In genomic region chr19:46471778-46472543, GRCh38 we compare ENCODE assay signal across 9 cellular contexts. TPM values are rescaled to one million over a fixed set of nuclear protein-coding genes. Genes with fewer than 3 reads are reported as not detected.
A peak's percentile ranks its signal among the peaks of the same experiment; 100 is the strongest.
DNase-seq lines count a peak whose midpoint lies in the region; TF ChIP-seq lines count a peak whose summit lies in the region.
"Had no signal": no experiment of that assay in that cellular context is flagged by ENCODE, and none has a peak within 500 bp of the region (broad histone marks: within the 10 kb centered on the region; RNA-seq: fewer than 3 reads in every experiment).

No MANE protein-coding gene starts in this region.

- no peak overlapping the region for H3K4me3 ChIP-seq in OCI-LY7 (ENCODE audit: low read depth, low read length, poor library complexity, severe bottlenecking)
- H3K4me3 ChIP-seq in choroid plexus epithelial cell (ENCODE audit: low read depth, low read length): peak overlapping the region; percentile 56
- peak overlapping the region; percentile 57 for H3K4me3 ChIP-seq in mesodermal cell (ENCODE audit: extremely low read depth, insufficient read depth, low read length, poor library complexity, severe bottlenecking)
- H3K4me3 ChIP-seq in thyroid gland (replicated peaks in 1 of 3): no peak overlapping the region

- no peak overlapping the region for H3K4me3 Mint-ChIP-seq in activated T-cell treated with anti-CD3 and anti-CD28 coated beads, Interleukin-2, amount 50 U/mL, for 24 hours

- H3K27me3 ChIP-seq in thyroid gland: no peaks in the 10 kb centered on the region

- H3K27ac ChIP-seq in OCI-LY7 (ENCODE audit: low read depth, low read length, poor library complexity, severe bottlenecking) (no peak overlapping the region), mesodermal cell (ENCODE audit: low read depth, low read length, severe bottlenecking) (peak overlapping the region; percentile 87), thyroid gland (peak overlapping the region; percentile 68 to 87 (median 82))

- no peaks in the 10 kb centered on the region for H3K9me2 ChIP-seq in OCI-LY7 (ENCODE audit: insufficient read depth, low read length)

- no peaks in the 10 kb centered on the region for H3K9me3 Mint-ChIP-seq in activated T-cell treated with anti-CD3 and anti-CD28 coated beads, Interleukin-2, amount 50 U/mL, for 24 hours

- H4K20me1 ChIP-seq in OCI-LY7 (ENCODE audit: insufficient read depth, low read length): no peaks in the 10 kb centered on the region

- H3K4me1 Mint-ChIP-seq in activated T-cell treated with anti-CD3 and anti-CD28 coated beads, Interleukin-2, amount 50 U/mL, for 24 hours (ENCODE audit: low read depth): peaks cover 3% of the 10 kb centered on the region

- H3K9me3 ChIP-seq in OCI-LY7 (ENCODE audit: low read length): no peaks in the 10 kb centered on the region
- no peaks in the 10 kb centered on the region for H3K9me3 ChIP-seq in mesodermal cell (ENCODE audit: control insufficient read depth, low read length)
- H3K9me3 ChIP-seq in thyroid gland: no peaks in the 10 kb centered on the region

- DNase-seq in OCI-LY7 (ENCODE audit: low spot score) (no peak), choroid plexus epithelial cell (ENCODE audit: low read depth) (no peak), thyroid gland (no peak), AG08395 (ENCODE audit: low spot score) (no peak)
- no peak for DNase-seq in stimulated activated naive CD4-positive, alpha-beta T cell treated with Interleukin-2 at 50 U/mL for 16 hours (lab: John Stamatoyannopoulos, UW)
- no peak for DNase-seq in activated T-cell treated with anti-CD3 and anti-CD28 coated beads, Interleukin-2, amount 50 U/mL, for 24 hours
- DNase-seq: activated effector memory CD4-positive, alpha-beta T cell treated with Interleukin-2 at 50 U/mL for 16 hours had no signal

- WGBS in mesodermal cell (ENCODE audit: insufficient coverage in 2 of 2), 2 experiments: 62 to 64% methylated on average over 14 to 15 of the region's 15 CpGs
- WGBS in thyroid gland, 2 donors: 43 to 53% methylated on average over 15 of the region's 15 CpGs

- no peaks in the 10 kb centered on the region for H3K79me2 ChIP-seq in OCI-LY7 (ENCODE audit: insufficient read depth, low read depth, low read length)

- peak overlapping the region; percentile 2; the same call in 1 of the 2 replicates for H2AFZ ChIP-seq in OCI-LY7 (ENCODE audit: low read length)

- intact Hi-C loops in OCI-LY7 (cut with micrococcal nuclease; ENCODE audit: unreplicated experiment) (no loop called here), thyroid gland (cut with DNase I) (no loop called here)

- peaks cover 74% of the 10 kb centered on the region for H3K27me3 Mint-ChIP-seq in activated T-cell treated with anti-CD3 and anti-CD28 coated beads, Interleukin-2, amount 50 U/mL, for 24 hours

- BruUV-seq in OCI-LY7 (replicated peaks; lab: Mats Ljungman, UMichigan): no TSS peak

- POLR2A ChIA-PET in OCI-LY7 (lab: Charles Lee): no interaction called here

- TF ChIP-seq POLR2A in thyroid gland (IDR thresholded peaks at IDR 0.05): no peak

- no peak overlapping the region for H3K4me2 ChIP-seq in OCI-LY7 (ENCODE audit: low read length)

- H3K36me3 ChIP-seq in OCI-LY7 (ENCODE audit: insufficient read depth, low read length): no peaks in the 10 kb centered on the region
- H3K36me3 ChIP-seq in mesodermal cell (ENCODE audit: control insufficient read depth, insufficient read depth, low read length): peaks cover 28% of the 10 kb centered on the region
- no peaks in the 10 kb centered on the region for H3K36me3 ChIP-seq in thyroid gland

- H3K4me1 ChIP-seq in OCI-LY7 (ENCODE audit: insufficient read depth, low read length, poor library complexity, severe bottlenecking): peaks cover 23% of the 10 kb centered on the region
- H3K4me1 ChIP-seq in mesodermal cell (ENCODE audit: control insufficient read depth, insufficient read depth, low read length, poor library complexity, severe bottlenecking): peaks cover 14% of the 10 kb centered on the region
- H3K4me1 ChIP-seq in thyroid gland: peaks cover 12 to 24% of the 10 kb centered on the region in 2 donors

- CTCF ChIA-PET in OCI-LY7 (lab: Charles Lee; ENCODE audit: unreplicated experiment): no interaction called here

- no peak overlapping the region for H3K27ac Mint-ChIP-seq in activated T-cell treated with anti-CD3 and anti-CD28 coated beads, Interleukin-2, amount 50 U/mL, for 24 hours

- H3K36me3 Mint-ChIP-seq in activated T-cell treated with anti-CD3 and anti-CD28 coated beads, Interleukin-2, amount 50 U/mL, for 24 hours (ENCODE audit: low read depth): no peaks in the 10 kb centered on the region

- TF ChIP-seq CTCF in OCI-LY7 (conservative IDR thresholded peaks at IDR 0.05; ENCODE audit: low read length) (no peak), choroid plexus epithelial cell (conservative IDR thresholded peaks at IDR 0.05; ENCODE audit: low read depth, low read length) (no peak), thyroid gland (IDR thresholded peaks at IDR 0.05) (no peak)

RNA-seq across cellular contexts. Expression of gene PNMA8A, which starts 0.6 kb away (rescaled TPM):
- total RNA-seq in OCI-LY7 (2014; rRNA removed; shearing (Covaris generic)): not detected in 2 replicates
- not detected in 2 replicates for total RNA-seq in OCI-LY7 (2022)
- 21.3 TPM for polyA plus RNA-seq in mesodermal cell (2013, experiment 1 of 2)
- polyA plus RNA-seq in mesodermal cell (2013, experiment 2 of 2): 20.6 TPM
- 10 to 100 TPM in 3 of 4 donors, 1 to 10 TPM in 1; 8.9 to 33.8 (median 19.5) TPM for total RNA-seq in thyroid gland

RNA-seq across cellular contexts. Expression of gene PNMA8B, which starts 23.7 kb away (rescaled TPM):
- total RNA-seq in OCI-LY7 (2014; rRNA removed; shearing (Covaris generic)): 1.9 and 2.0 TPM in 2 replicates
- total RNA-seq in OCI-LY7 (2022) (0.33 and 0.40 TPM in 2 replicates), thyroid gland (1 to 10 TPM; 1.3 to 1.5 (median 1.5) TPM)
- polyA plus RNA-seq in mesodermal cell (2013, experiment 1 of 2): 1.7 TPM
- 1.5 TPM for polyA plus RNA-seq in mesodermal cell (2013, experiment 2 of 2)
- total RNA-seq: SK-MEL-5 had no signal

RNA-seq across cellular contexts. Expression of gene PNMA8C, which starts 43.2 kb away (rescaled TPM):
- total RNA-seq in OCI-LY7 (2014; rRNA removed; shearing (Covaris generic)): 1.0 and 1.5 TPM in 2 replicates
- total RNA-seq in OCI-LY7 (2022): 4.3 and 4.9 TPM in 2 replicates
- polyA plus RNA-seq in mesodermal cell (2013, experiment 1 of 2): 0.74 TPM
- polyA plus RNA-seq in mesodermal cell (2013, experiment 2 of 2): 0.61 TPM
- under 1 TPM in 1 of 4 donors, not detected in 3; 0.11 TPM for total RNA-seq in thyroid gland
- total RNA-seq: SK-MEL-5 had no signal

RNA-seq across cellular contexts. Expression of gene CCDC8, which starts 58.6 kb away (rescaled TPM):
- 0.09 TPM in 1 of 2 replicates, not detected in the other for total RNA-seq in OCI-LY7 (2014; rRNA removed; shearing (Covaris generic))
- total RNA-seq in OCI-LY7 (2022): 0.10 TPM in 1 of 2 replicates, not detected in the other
- 16.4 TPM for polyA plus RNA-seq in mesodermal cell (2013, experiment 1 of 2)
- polyA plus RNA-seq in mesodermal cell (2013, experiment 2 of 2): 15.8 TPM
- total RNA-seq in thyroid gland: 10 to 100 TPM; 16.8 to 34.9 (median 29.3) TPM
- total RNA-seq: SK-MEL-5 had no signal

Comparison
In these comparisons a context has a peak if more than half of its experiments do, and no peak if none do; other contexts are left out.
1. H3K4me3 ChIP-seq: peak in choroid plexus epithelial cell (single experiment) and mesodermal cell (single experiment); none in OCI-LY7 (single experiment) and thyroid gland (0 of 3).
2. RNA of gene PNMA8A, which starts 0.6 kb away (total RNA-seq): 8.9 to 33.8 TPM in thyroid gland; not detected in OCI-LY7; every median in the first group is over 4 times any median in the second.